In genomic region chr2:101120124-101120996, GRCh38 we compare ENCODE assay signal across 9 cellular contexts. TPM values are rescaled to one million over a fixed set of nuclear protein-coding genes. Genes with fewer than 3 reads are reported as not detected.
DNase-seq lines count a peak whose midpoint lies in the region; ATAC-seq and TF ChIP-seq lines count a peak whose summit lies in the region.
"Had no signal": no experiment of that assay in that cellular context is flagged by ENCODE, and none has a peak within 500 bp of the region (broad histone marks: within the 10 kb centered on the region; RNA-seq: fewer than 3 reads in every experiment).

No MANE protein-coding gene starts in this region.

- no peak overlapping the region for H3K4me3 ChIP-seq in lower leg skin (ENCODE audit: low read depth, poor library complexity, severe bottlenecking)
- H3K4me3 ChIP-seq in aorta (ENCODE audit: low read length in 2 of 2): no peak overlapping the region
- H3K4me3 ChIP-seq: BLaER1 treated with 17β-estradiol and CSF1 and Interleukin-3, amounts not matched to agents 10 nM and 100 nM had no signal

- H3K9me3 ChIP-seq in aorta (ENCODE audit: control insufficient read depth, low read length): no peaks in the 10 kb centered on the region

- intact Hi-C loops in activated CD8-positive, alpha-beta T cell treated with anti-CD3 and anti-CD28 coated beads for 36 hours (cut with micrococcal nuclease): no loop called here
- intact Hi-C loops in lower leg skin (cut with DNase I; ENCODE audit: low total_unique reads): no loop called here
- intact Hi-C loops in aorta (cut with DNase I): no loop called here

- POLR2A ChIA-PET in activated CD8-positive, alpha-beta T cell treated with anti-CD3 and anti-CD28 coated beads for 36 hours (lab: Charles Lee): no interaction called here
- POLR2A ChIA-PET in activated CD8-positive, alpha-beta T cell treated with anti-CD3 and anti-CD28 coated beads, Interleukin-2, amount 10 ng/mL, durations not matched to agents 7 days and 5 days (lab: Charles Lee): no interaction called here

- no peaks in the 10 kb centered on the region for H3K27me3 ChIP-seq in aorta (ENCODE audit: control insufficient read depth in 1 of 2, insufficient read depth in 2 of 2, low read length in 1 of 2)
- H3K27me3 ChIP-seq: BLaER1 treated with 17β-estradiol and CSF1 and Interleukin-3, amounts not matched to agents 10 nM and 100 nM had no signal

- no peaks in the 10 kb centered on the region for H3K36me3 Mint-ChIP-seq in activated CD8-positive, alpha-beta T cell treated with anti-CD3 and anti-CD28 coated beads for 36 hours (ENCODE audit: low read depth)
- no peaks in the 10 kb centered on the region for H3K36me3 Mint-ChIP-seq in activated CD8-positive, alpha-beta T cell treated with anti-CD3 and anti-CD28 coated beads, Interleukin-2, amount 10 ng/mL, durations not matched to agents 7 days and 5 days (ENCODE audit: low read depth)

- H3K27me3 Mint-ChIP-seq in activated CD8-positive, alpha-beta T cell treated with anti-CD3 and anti-CD28 coated beads for 36 hours: no peaks in the 10 kb centered on the region
- H3K27me3 Mint-ChIP-seq in activated CD8-positive, alpha-beta T cell treated with anti-CD3 and anti-CD28 coated beads, Interleukin-2, amount 10 ng/mL, durations not matched to agents 7 days and 5 days (ENCODE audit: low read depth): peaks cover 2% of the 10 kb centered on the region

- no peak overlapping the region for H3K4me3 Mint-ChIP-seq in activated CD8-positive, alpha-beta T cell treated with anti-CD3 and anti-CD28 coated beads for 36 hours
- no peak overlapping the region for H3K4me3 Mint-ChIP-seq in activated CD8-positive, alpha-beta T cell treated with anti-CD3 and anti-CD28 coated beads, Interleukin-2, amount 10 ng/mL, durations not matched to agents 7 days and 5 days

- peak; percentile 24 for DNase-seq in activated CD8-positive, alpha-beta T cell treated with anti-CD3 and anti-CD28 coated beads for 36 hours
- DNase-seq in activated CD8-positive, alpha-beta T cell treated with anti-CD3 and anti-CD28 coated beads, Interleukin-2, amount 10 ng/mL, durations not matched to agents 7 days and 5 days: no peak
- DNase-seq in caudate nucleus (lab: John Stamatoyannopoulos, UW) (peak in 3 of 61 donors; percentile 10 to 32 (median 17)), lower leg skin (ENCODE audit: low spot score in 2 of 2) (peak; percentile 85 to 94), aorta (peak; percentile 87), NCI-H345 treated with DMSO at 0.1 percent for 48 hours (lab: John Stamatoyannopoulos, UW; ENCODE audit: unreplicated experiment) (no peak)

- peaks cover 2 to 9% of the 10 kb centered on the region in 2 donors for H3K4me1 ChIP-seq in aorta (ENCODE audit: control insufficient read depth in 1 of 2, insufficient read depth in 2 of 2, low read length in 2 of 2)

- H3K9me3 Mint-ChIP-seq in activated CD8-positive, alpha-beta T cell treated with anti-CD3 and anti-CD28 coated beads for 36 hours: no peaks in the 10 kb centered on the region
- no peaks in the 10 kb centered on the region for H3K9me3 Mint-ChIP-seq in activated CD8-positive, alpha-beta T cell treated with anti-CD3 and anti-CD28 coated beads, Interleukin-2, amount 10 ng/mL, durations not matched to agents 7 days and 5 days (ENCODE audit: insufficient read depth)

- WGBS in lower leg skin, 2 donors: 56 to 59% methylated on average over 11 of the region's 11 CpGs
- WGBS in aorta, 2 donors: 45 to 52% methylated on average over 11 of the region's 11 CpGs

- peaks cover 14% of the 10 kb centered on the region for H3K4me1 Mint-ChIP-seq in activated CD8-positive, alpha-beta T cell treated with anti-CD3 and anti-CD28 coated beads for 36 hours (ENCODE audit: low read depth)
- peaks cover 2% of the 10 kb centered on the region for H3K4me1 Mint-ChIP-seq in activated CD8-positive, alpha-beta T cell treated with anti-CD3 and anti-CD28 coated beads, Interleukin-2, amount 10 ng/mL, durations not matched to agents 7 days and 5 days (ENCODE audit: low read depth)

- no peak overlapping the region for H3K27ac Mint-ChIP-seq in activated CD8-positive, alpha-beta T cell treated with anti-CD3 and anti-CD28 coated beads for 36 hours
- H3K27ac Mint-ChIP-seq in activated CD8-positive, alpha-beta T cell treated with anti-CD3 and anti-CD28 coated beads, Interleukin-2, amount 10 ng/mL, durations not matched to agents 7 days and 5 days: no peak overlapping the region

- H3K36me3 ChIP-seq in aorta (ENCODE audit: control insufficient read depth in 1 of 2, insufficient read depth in 2 of 2, low read length in 1 of 2): no peaks in the 10 kb centered on the region

- H3K27ac ChIP-seq in caudate nucleus (ENCODE audit: low read depth, low read length) (peak overlapping the region; percentile 61), aorta (ENCODE audit: low read depth in 1 of 2, low read length in 2 of 2) (peak overlapping the region in 1 of 2 donors; percentile 94)
- H3K27ac ChIP-seq: BLaER1 treated with 17β-estradiol and CSF1 and Interleukin-3, amounts not matched to agents 10 nM and 100 nM had no signal

- CTCF ChIA-PET in activated CD8-positive, alpha-beta T cell treated with anti-CD3 and anti-CD28 coated beads for 36 hours (lab: Charles Lee): interaction anchor here (1.0 kb wide), 1 partner anchor 31 kb away, joined by 3 read pairs; the partner anchor contains the start of gene TBC1D8
- CTCF ChIA-PET in activated CD8-positive, alpha-beta T cell treated with anti-CD3 and anti-CD28 coated beads, Interleukin-2, amount 10 ng/mL, durations not matched to agents 7 days and 5 days (lab: Charles Lee): no interaction called here

- TF ChIP-seq POLR2A in lower leg skin (IDR thresholded peaks at IDR 0.05): no peak

- no peak for TF ChIP-seq CTCF in activated CD8-positive, alpha-beta T cell treated with anti-CD3 and anti-CD28 coated beads for 36 hours (IDR thresholded peaks at IDR 0.05)
- no peak for TF ChIP-seq CTCF in lower leg skin (IDR thresholded peaks at IDR 0.05)

- ATAC-seq in activated CD8-positive, alpha-beta T cell treated with anti-CD3 and anti-CD28 coated beads for 36 hours: no peak
- ATAC-seq in activated CD8-positive, alpha-beta T cell treated with anti-CD3 and anti-CD28 coated beads, Interleukin-2, amount 10 ng/mL, durations not matched to agents 7 days and 5 days: no peak
- ATAC-seq in aorta (ENCODE audit: low FRiP score) (peak; percentile 84), HG03159 (IDR thresholded peaks at IDR 0.05; ENCODE audit: unreplicated experiment) (no peak), GM21786 (IDR thresholded peaks at IDR 0.05; ENCODE audit: unreplicated experiment) (no peak)

RNA-seq across cellular contexts. Expression of gene TBC1D8, which starts 30.8 kb away (rescaled TPM):
- 1 to 10 TPM; 3.2 to 3.3 TPM for total RNA-seq in activated CD8-positive, alpha-beta T cell treated with anti-CD3 and anti-CD28 coated beads for 36 hours
- total RNA-seq in activated CD8-positive, alpha-beta T cell treated with anti-CD3 and anti-CD28 coated beads, Interleukin-2, amount 10 ng/mL, durations not matched to agents 7 days and 5 days: under 1 TPM; 0.29 to 0.70 TPM
- total RNA-seq in lower leg skin (100 to 1,000 TPM in 1 of 4 donors, 10 to 100 TPM in 3; 29.4 to 102 (median 46.1) TPM), aorta (10 to 100 TPM; 21.9 to 24.9 TPM)
- 10 to 100 TPM in 1 of 2 donors, 1 to 10 TPM in 1; 7.8 to 28.8 TPM for polyA plus RNA-seq in aorta

Comparison
In these comparisons a context has a peak if more than half of its experiments do, and no peak if none do; other contexts are left out.
1. DNase-seq: peak in activated CD8-positive, alpha-beta T cell treated with anti-CD3 and anti-CD28 coated beads for 36 hours (single experiment), lower leg skin (2 of 2) and aorta (2 of 2); none in activated CD8-positive, alpha-beta T cell treated with anti-CD3 and anti-CD28 coated beads, Interleukin-2, amount 10 ng/mL, durations not matched to agents 7 days and 5 days (single experiment) and NCI-H345 treated with DMSO at 0.1 percent for 48 hours (single experiment).
2. RNA of gene TBC1D8, which starts 30.8 kb away (total RNA-seq): 29.4 to 102 TPM in lower leg skin and 21.9 to 24.9 TPM in aorta; 3.2 to 3.3 TPM in activated CD8-positive, alpha-beta T cell treated with anti-CD3 and anti-CD28 coated beads for 36 hours and 0.29 to 0.70 TPM in activated CD8-positive, alpha-beta T cell treated with anti-CD3 and anti-CD28 coated beads, Interleukin-2, amount 10 ng/mL, durations not matched to agents 7 days and 5 days; every median in the first group is over 4 times any median in the second.